Comparison of ENCODE assay signal across 13 cellular contexts in the genomic region with DNA sequence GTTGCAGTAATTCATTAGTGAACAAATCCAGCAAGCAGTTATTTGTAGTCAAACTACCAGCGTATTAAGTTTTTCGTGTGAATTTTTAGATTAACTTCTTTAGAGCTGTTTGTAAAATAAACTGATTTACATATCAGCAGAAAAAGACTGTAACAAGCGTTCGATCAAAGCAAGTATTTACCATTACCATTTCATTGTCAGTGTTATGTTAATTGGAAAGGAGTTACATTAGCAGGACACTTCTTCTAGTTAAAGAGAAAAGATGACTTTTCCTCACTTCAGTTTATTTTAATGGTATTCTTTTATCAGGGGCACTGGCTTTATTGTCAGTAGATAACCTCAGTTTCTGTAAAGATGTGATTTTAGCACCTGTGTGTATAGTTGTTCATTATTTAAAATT.
A peak's percentile ranks its signal among the peaks of the same experiment; 100 is the strongest.
DNase-seq lines count a peak whose midpoint lies in the region; ATAC-seq and TF ChIP-seq lines count a peak whose summit lies in the region.
"Had no signal": no experiment of that assay in that cellular context is flagged by ENCODE, and none has a peak within 500 bp of the region (broad histone marks: within the 10 kb centered on the region; RNA-seq: fewer than 3 reads in every experiment).

No MANE protein-coding gene starts in this region.

- peaks cover 14% of the 10 kb centered on the region for H3K4me1 Mint-ChIP-seq in GM23338
- H3K4me1 Mint-ChIP-seq in WTC11, result peaks cover 13% of the 10 kb centered on the region
- peaks cover 22% of the 10 kb centered on the region for H3K4me1 Mint-ChIP-seq in glutamatergic neuron (ENCODE audit: low read depth, unreplicated experiment)
- peaks cover 16% of the 10 kb centered on the region for H3K4me1 Mint-ChIP-seq in progenitor cell of endocrine pancreas (ENCODE audit: low read depth)
- no peaks in the 10 kb centered on the region for H3K4me1 Mint-ChIP-seq in neural progenitor cell

- peaks cover 7% of the 10 kb centered on the region for H3F3A ChIP-seq in GM23338 (replicated peaks; ENCODE audit: low read depth)
- H3F3A ChIP-seq in neural progenitor cell (ENCODE audit: low read depth), result peaks cover 8% of the 10 kb centered on the region

- H3K79me2 ChIP-seq in GM23338 (replicated peaks; ENCODE audit: insufficient read depth), result 0 out of 2 replicates have a peak, but pooled peaks cover 3% of the 10 kb centered on the region
- H3K79me2 ChIP-seq in neural progenitor cell (ENCODE audit: low read depth), result no peaks in the 10 kb centered on the region

- H3K4me2 ChIP-seq in GM23338 (0 out of 2 replicates have a peak overlapping the region, but pooled peaks have one; percentile 4), neural progenitor cell (no peak overlapping the region)
- H3K4me2 ChIP-seq: BLaER1 treated with 17β-estradiol and CSF1 and Interleukin-3, amounts not matched to agents 10 nM and 100 nM had no signal

- peak; percentile 67 for ATAC-seq in GM23338
- ATAC-seq in WTC11, result 0 out of 2 replicates have a peak, but pooled peaks have one; percentile 20
- no peak for ATAC-seq in GM19035 (IDR thresholded peaks at IDR 0.05; ENCODE audit: unreplicated experiment)
- ATAC-seq in GM18519 (IDR thresholded peaks at IDR 0.05; ENCODE audit: low FRiP score, unreplicated experiment), result no peak
- ATAC-seq: CD8-positive, alpha-beta T cell had no signal

- H3K9me3 Mint-ChIP-seq in GM23338 (no peaks in the 10 kb centered on the region), WTC11 (no peaks in the 10 kb centered on the region), glutamatergic neuron (ENCODE audit: unreplicated experiment) (peaks cover 12% of the 10 kb centered on the region), progenitor cell of endocrine pancreas (ENCODE audit: low read depth) (no peaks in the 10 kb centered on the region), neural progenitor cell (no peaks in the 10 kb centered on the region)
- H3K9me3 Mint-ChIP-seq: CD8-positive, alpha-beta T cell had no signal

- peaks cover 56% of the 10 kb centered on the region for H3K36me3 Mint-ChIP-seq in GM23338 (ENCODE audit: low read depth)
- peaks cover 36% of the 10 kb centered on the region for H3K36me3 Mint-ChIP-seq in WTC11
- H3K36me3 Mint-ChIP-seq in glutamatergic neuron (ENCODE audit: unreplicated experiment), result peaks cover 4% of the 10 kb centered on the region
- H3K36me3 Mint-ChIP-seq in progenitor cell of endocrine pancreas (ENCODE audit: insufficient read depth), result peaks cover 52% of the 10 kb centered on the region
- H3K36me3 Mint-ChIP-seq in neural progenitor cell, result peaks cover 28% of the 10 kb centered on the region
- H3K36me3 Mint-ChIP-seq: CD8-positive, alpha-beta T cell had no signal

- no peak overlapping the region for H3K27ac Mint-ChIP-seq in GM23338
- H3K27ac Mint-ChIP-seq in WTC11, result no peak overlapping the region
- H3K27ac Mint-ChIP-seq in glutamatergic neuron (ENCODE audit: unreplicated experiment), result peak overlapping the region; percentile 62
- peak overlapping the region; percentile 11 for H3K27ac Mint-ChIP-seq in progenitor cell of endocrine pancreas
- no peak overlapping the region for H3K27ac Mint-ChIP-seq in neural progenitor cell
- H3K27ac Mint-ChIP-seq: CD8-positive, alpha-beta T cell had no signal

- no peaks in the 10 kb centered on the region for H3K9me3 ChIP-seq in neural progenitor cell (ENCODE audit: low read depth)
- H3K9me3 ChIP-seq: BLaER1 treated with 17β-estradiol and CSF1 and Interleukin-3, amounts not matched to agents 10 nM and 100 nM had no signal

- POLR2A ChIA-PET in WTC11 (lab: Charles Lee), result no interaction called here

- no peaks in the 10 kb centered on the region for H3K9me2 ChIP-seq in GM23338 (ENCODE audit: insufficient read depth)

- peak; percentile 38 for DNase-seq in GM23338 (ENCODE audit: low spot score)
- no peak for DNase-seq in WTC11 (ENCODE audit: low spot score)
- DNase-seq in glutamatergic neuron, result no peak
- DNase-seq in progenitor cell of endocrine pancreas (ENCODE audit: low spot score, unreplicated experiment), result no peak
- no peak for DNase-seq in neural progenitor cell (ENCODE audit: low spot score)
- DNase-seq: 8988T; Calu3; CD8-positive, alpha-beta T cell; DND-41 had no signal

- H3K27ac ChIP-seq in GM23338 (ENCODE audit: low read depth) (no peak overlapping the region; the same call in 1 of the 2 replicates), neural progenitor cell (no peak overlapping the region)
- H3K27ac ChIP-seq: BLaER1 treated with 17β-estradiol and CSF1 and Interleukin-3, amounts not matched to agents 10 nM and 100 nM had no signal

- H3K4me3 Mint-ChIP-seq in GM23338 (0 out of 3 replicates have a peak overlapping the region, but pooled peaks have one; percentile 21), WTC11 (no peak overlapping the region), glutamatergic neuron (ENCODE audit: unreplicated experiment) (no peak overlapping the region), progenitor cell of endocrine pancreas (ENCODE audit: low read depth) (no peak overlapping the region), neural progenitor cell (no peak overlapping the region)
- H3K4me3 Mint-ChIP-seq: CD8-positive, alpha-beta T cell had no signal

- H3K27me3 ChIP-seq in GM23338 (ENCODE audit: insufficient read depth) (no peaks in the 10 kb centered on the region), neural progenitor cell (no peaks in the 10 kb centered on the region)
- H3K27me3 ChIP-seq: BLaER1 treated with 17β-estradiol and CSF1 and Interleukin-3, amounts not matched to agents 10 nM and 100 nM had no signal

- H4K20me1 ChIP-seq in GM23338 (replicated peaks; ENCODE audit: insufficient read depth), result no peaks in the 10 kb centered on the region
- H4K20me1 ChIP-seq in neural progenitor cell (ENCODE audit: low read depth), result peaks cover 7% of the 10 kb centered on the region
- H4K20me1 ChIP-seq: BLaER1 treated with 17β-estradiol and CSF1 and Interleukin-3, amounts not matched to agents 10 nM and 100 nM had no signal

- H3K36me3 ChIP-seq in GM23338 (ENCODE audit: insufficient read depth), result peaks cover 7% of the 10 kb centered on the region; the same call in 1 of the 2 replicates
- peaks cover 5% of the 10 kb centered on the region for H3K36me3 ChIP-seq in neural progenitor cell

- H2AFZ ChIP-seq in GM23338 (no peak overlapping the region), neural progenitor cell (replicated peaks) (no peak overlapping the region)

- TF ChIP-seq CTCF in GM23338 (conservative IDR thresholded peaks at IDR 0.05; ENCODE audit: low read depth in 2 of 2), result no peak
- no peak for TF ChIP-seq CTCF in WTC11 (IDR thresholded peaks at IDR 0.05)
- TF ChIP-seq CTCF in glutamatergic neuron (IDR thresholded peaks at IDR 0.05; ENCODE audit: partially characterized antibody, unreplicated experiment), result no peak
- no peak for TF ChIP-seq CTCF in progenitor cell of endocrine pancreas (IDR thresholded peaks at IDR 0.05; ENCODE audit: unreplicated experiment)
- no peak for TF ChIP-seq CTCF in neural progenitor cell (IDR thresholded peaks at IDR 0.05)

- H3K4me3 ChIP-seq in GM23338, result no peak overlapping the region
- H3K4me3 ChIP-seq in neural progenitor cell, result no peak overlapping the region
- H3K4me3 ChIP-seq: BLaER1 treated with 17β-estradiol and CSF1 and Interleukin-3, amounts not matched to agents 10 nM and 100 nM; GM12878 had no signal

- CTCF ChIA-PET in WTC11 (lab: Charles Lee), result interaction anchor here (0.7 kb wide), 1 partner anchor 855 kb away, joined by 3 read pairs; no protein-coding TSS in a partner anchor

- no peak overlapping the region for H3K9ac ChIP-seq in neural progenitor cell
- H3K9ac ChIP-seq: BLaER1 treated with 17β-estradiol and CSF1 and Interleukin-3, amounts not matched to agents 10 nM and 100 nM had no signal

- H3K27me3 Mint-ChIP-seq in GM23338 (ENCODE audit: insufficient read depth, low read depth, poor library complexity) (peaks cover 5% of the 10 kb centered on the region), WTC11 (ENCODE audit: low read depth) (no peaks in the 10 kb centered on the region), glutamatergic neuron (ENCODE audit: unreplicated experiment) (peaks cover 5% of the 10 kb centered on the region), progenitor cell of endocrine pancreas (no peaks in the 10 kb centered on the region), neural progenitor cell (ENCODE audit: insufficient read depth, low read depth) (no peaks in the 10 kb centered on the region)

- H3K4me1 ChIP-seq in GM23338 (ENCODE audit: insufficient read depth), result peaks cover 3% of the 10 kb centered on the region; the same call in 1 of the 2 replicates
- H3K4me1 ChIP-seq in neural progenitor cell, result peaks cover 7% of the 10 kb centered on the region
- H3K4me1 ChIP-seq: BLaER1 treated with 17β-estradiol and CSF1 and Interleukin-3, amounts not matched to agents 10 nM and 100 nM had no signal

TF ChIP-seq in GM23338, 12 proteins besides CTCF, POLR2A, EP300 and RAD21:
- TF ChIP-seq EZH2phosphoT487 (IDR thresholded peaks at IDR 0.05; ENCODE audit: unreplicated experiment) (no peak), NANOG (IDR thresholded peaks at IDR 0.05; ENCODE audit: borderline replicate concordance) (peak; percentile 65; the same call in 1 of the 2 replicates)

TF ChIP-seq in WTC11, 78 proteins besides CTCF, POLR2A, EP300 and RAD21:
- no peak for TF ChIP-seq ZNF232 (CRISPR knock-in tag; IDR thresholded peaks at IDR 0.05)
- no peak for TF ChIP-seq GABPB1 (CRISPR knock-in tag; IDR thresholded peaks at IDR 0.05)
- TF ChIP-seq USF1 (CRISPR knock-in tag; IDR thresholded peaks at IDR 0.05), result no peak
- TF ChIP-seq NFATC4 (CRISPR knock-in tag; IDR thresholded peaks at IDR 0.05), result no peak
- no peak for TF ChIP-seq TEAD1 (CRISPR knock-in tag; IDR thresholded peaks at IDR 0.05)
- no peak for TF ChIP-seq RELA (CRISPR knock-in tag; IDR thresholded peaks at IDR 0.05; ENCODE audit: borderline replicate concordance)
- TF ChIP-seq, protein P1, sequence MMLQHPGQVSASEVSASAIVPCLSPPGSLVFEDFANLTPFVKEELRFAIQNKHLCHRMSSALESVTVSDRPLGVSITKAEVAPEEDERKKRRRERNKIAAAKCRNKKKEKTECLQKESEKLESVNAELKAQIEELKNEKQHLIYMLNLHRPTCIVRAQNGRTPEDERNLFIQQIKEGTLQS (CRISPR knock-in tag; conservative IDR thresholded peaks at IDR 0.05), result no peak
- no peak for TF ChIP-seq GTF2I (CRISPR knock-in tag; conservative IDR thresholded peaks at IDR 0.05)
- no peak for TF ChIP-seq ELF4 (CRISPR knock-in tag; IDR thresholded peaks at IDR 0.05; ENCODE audit: low read depth)

Comparison
In these comparisons a context has a peak if more than half of its experiments do, and no peak if none do; other contexts are left out.
1. ATAC-seq: peak in GM23338 (single experiment) and WTC11 (single experiment); none in GM19035 (single experiment) and GM18519 (single experiment).
2. H3K27ac Mint-ChIP-seq: peak in glutamatergic neuron (single experiment) and progenitor cell of endocrine pancreas (single experiment); none in GM23338 (single experiment), WTC11 (single experiment) and neural progenitor cell (single experiment).